Comparison of ENCODE assay signal across 8 cellular contexts in genomic region chr1:36576118-36576517, GRCh38.
A peak's percentile ranks its signal among the peaks of the same experiment; 100 is the strongest.
DNase-seq lines count a peak whose midpoint lies in the region; ATAC-seq and TF ChIP-seq lines count a peak whose summit lies in the region.

No MANE protein-coding gene starts in this region.

- peak; percentile 94 for TF ChIP-seq CTCF in A673 (conservative IDR thresholded peaks at IDR 0.05; ENCODE audit: low read depth, low read length)
- TF ChIP-seq CTCF in GM12874 (IDR thresholded peaks at IDR 0.05; ENCODE audit: insufficient read depth, low read depth, low read length): peak; percentile 93
- TF ChIP-seq CTCF in endodermal cell (conservative IDR thresholded peaks at IDR 0.05): peak; percentile 93
- peak in 4 of 7 experiments; percentile 41 to 61 (median 59) for TF ChIP-seq CTCF in stomach (IDR thresholded peaks at IDR 0.05)

- H3K9ac ChIP-seq in endodermal cell (ENCODE audit: extremely low read depth, low read length, poor library complexity, severe bottlenecking): no peak overlapping the region

- H3K4me1 Mint-ChIP-seq in endodermal cell: peaks cover 9% of the 10 kb centered on the region
- peaks cover 0 to 3% (median 0%) of the 10 kb centered on the region in 3 donors for H3K4me1 Mint-ChIP-seq in naive B cell

- peak; percentile 58 to 66 for ATAC-seq in naive B cell (ENCODE audit: low read depth in 2 of 2)
- ATAC-seq in HG03108 (IDR thresholded peaks at IDR 0.05; ENCODE audit: unreplicated experiment): no peak

- intact Hi-C loops in A673 (cut with micrococcal nuclease; ENCODE audit: unreplicated experiment): loop anchor here (10.0 kb wide), 1 partner anchor 599 kb away; no protein-coding TSS in a partner anchor
- intact Hi-C loops in stomach (cut with DNase I; ENCODE audit: low total_unique reads): loop anchor here (10.0 kb wide), 1 partner anchor 859 kb away; no protein-coding TSS in a partner anchor

- H3K9me3 ChIP-seq in A673 (ENCODE audit: low read depth, low read length, poor library complexity, severe bottlenecking) (no peaks in the 10 kb centered on the region), endodermal cell (ENCODE audit: control insufficient read depth, low read length) (no peaks in the 10 kb centered on the region), stomach (no peaks in the 10 kb centered on the region)

- H3K9me3 Mint-ChIP-seq in endodermal cell: no peaks in the 10 kb centered on the region
- H3K9me3 Mint-ChIP-seq in naive B cell: no peaks in the 10 kb centered on the region

- no peak for TF ChIP-seq POLR2A in stomach (IDR thresholded peaks at IDR 0.05)

- H3K27ac Mint-ChIP-seq in endodermal cell: no peak overlapping the region
- no peak overlapping the region for H3K27ac Mint-ChIP-seq in naive B cell

- H3K27me3 Mint-ChIP-seq in endodermal cell (ENCODE audit: insufficient read depth) (peaks cover 12% of the 10 kb centered on the region), naive B cell (peaks cover 8 to 54% (median 47%) of the 10 kb centered on the region in 3 donors)

- H3K27me3 ChIP-seq in A673 (replicated peaks; ENCODE audit: insufficient read depth, low read depth, low read length, poor library complexity) (peaks cover 17% of the 10 kb centered on the region), endodermal cell (ENCODE audit: control insufficient read depth, insufficient read depth, low read length, poor library complexity, severe bottlenecking) (no peaks in the 10 kb centered on the region), stomach (peaks cover 0 to 94% (median 29%) of the 10 kb centered on the region in 3 donors)

- no peak for TF ChIP-seq EP300 in stomach (IDR thresholded peaks at IDR 0.05)

- no peaks in the 10 kb centered on the region for H3K36me3 ChIP-seq in A673 (ENCODE audit: insufficient read depth, low read length, poor library complexity, severe bottlenecking)
- no peaks in the 10 kb centered on the region for H3K36me3 ChIP-seq in endodermal cell (ENCODE audit: control insufficient read depth, insufficient read depth, low read length)
- no peaks in the 10 kb centered on the region for H3K36me3 ChIP-seq in stomach

- H3K4me3 ChIP-seq in A673 (ENCODE audit: low read depth, low read length, poor library complexity, severe bottlenecking): no peak overlapping the region
- no peak overlapping the region for H3K4me3 ChIP-seq in endodermal cell (ENCODE audit: low read length)
- H3K4me3 ChIP-seq in stomach: no peak overlapping the region

- BruUV-seq in A673 (replicated peaks; lab: Mats Ljungman, UMichigan): no TSS peak

- POLR2A ChIA-PET in A673 (lab: Charles Lee; ENCODE audit: low non-redundant PET): no interaction called here

- no peak overlapping the region for H3K4me3 Mint-ChIP-seq in endodermal cell
- no peak overlapping the region for H3K4me3 Mint-ChIP-seq in naive B cell

- CTCF ChIA-PET in A673 (lab: Charles Lee): interaction anchor here (0.5 to 1.3 kb wide), 13 partner anchors 9 to 911 kb away, joined by 3 to 5 read pairs (median 3); no protein-coding TSS in a partner anchor

- no peak overlapping the region for H3K27ac ChIP-seq in A673 (ENCODE audit: low read depth, low read length, poor library complexity, severe bottlenecking)
- no peak overlapping the region for H3K27ac ChIP-seq in endodermal cell (ENCODE audit: low read depth, low read length)
- H3K27ac ChIP-seq in stomach: no peak overlapping the region

- no peaks in the 10 kb centered on the region for H3K4me1 ChIP-seq in A673 (ENCODE audit: insufficient read depth, low read length, poor library complexity, severe bottlenecking)
- peaks cover 2% of the 10 kb centered on the region for H3K4me1 ChIP-seq in endodermal cell (ENCODE audit: control insufficient read depth, insufficient read depth, low read length)
- no peaks in the 10 kb centered on the region for H3K4me1 ChIP-seq in stomach

- H3K36me3 Mint-ChIP-seq in endodermal cell (ENCODE audit: low read depth) (no peaks in the 10 kb centered on the region), naive B cell (no peaks in the 10 kb centered on the region)

- 1 to 8% methylated on average over 5 to 7 of the region's 7 CpGs for WGBS in endodermal cell (ENCODE audit: insufficient coverage in 1 of 2, insufficient read length in 1 of 2), 2 experiments
- 0 to 2% (median 1%) methylated on average over 4 to 7 of the region's 7 CpGs for WGBS in stomach, 5 donors

- DNase-seq in A673 (ENCODE audit: low spot score) (peak; percentile 69), NCI-H2227 treated with DMSO at 0.1 percent for 48 hours (lab: John Stamatoyannopoulos, UW) (peak; percentile 67), endodermal cell (peak; percentile 96), naive B cell (peak; percentile 33), stomach (peak; percentile 51)
- DNase-seq in activated CD4-positive, alpha-beta T cell treated with anti-CD3 and anti-CD28 coated beads, Interleukin-2, amount 50 U/mL, for 1 hour: peak; percentile 45

Comparison
In these comparisons a context has a peak if more than half of its experiments do, and no peak if none do; other contexts are left out.
1. DNase-seq: peak in every context shown above with its lines; median percentile 96 in endodermal cell; 69 in A673; 67 in NCI-H2227 treated with DMSO at 0.1 percent for 48 hours; 51 in stomach; 45 in activated CD4-positive, alpha-beta T cell treated with anti-CD3 and anti-CD28 coated beads, Interleukin-2, amount 50 U/mL, for 1 hour; 33 in naive B cell.